ENCODE assay signal across 8 cellular contexts in genomic region chr7:22854158-22855048, GRCh38. TPM values are rescaled to one million over a fixed set of nuclear protein-coding genes. Genes with fewer than 3 reads are reported as not detected.
A peak's percentile ranks its signal among the peaks of the same experiment; 100 is the strongest.
DNase-seq lines count a peak whose midpoint lies in the region; ATAC-seq and TF ChIP-seq lines count a peak whose summit lies in the region.

No MANE protein-coding gene starts in this region.

- TF ChIP-seq CTCF in Caco-2 (IDR thresholded peaks at IDR 0.05; ENCODE audit: insufficient read depth in 1 of 2, low read depth in 1 of 2, low read length in 1 of 2, severe bottlenecking in 1 of 2, unreplicated experiment in 1 of 2) (peak in 1 of 2 experiments; percentile 80), Panc1 (IDR thresholded peaks at IDR 0.05) (no peak; the same call in none of the 2 replicates), foreskin keratinocyte (conservative IDR thresholded peaks at IDR 0.05) (peak; percentile 73)

- no peak overlapping the region for H4K91ac ChIP-seq in neuronal stem cell (ENCODE audit: low read depth, low read length, poor library complexity)

- DNase-seq in Caco-2, result peak; percentile 78
- DNase-seq in Panc1 (ENCODE audit: low read depth, low spot score), result no peak
- DNase-seq in activated effector memory CD4-positive, alpha-beta T cell treated with Interleukin-2 at 50 U/mL for 16 hours, result peak; percentile 33
- DNase-seq in foreskin keratinocyte, result peak; percentile 53 to 82
- peak; percentile 58 for DNase-seq in neuronal stem cell (ENCODE audit: low spot score)
- peak in 48 of 49 donors; percentile 1 to 80 (median 51) for DNase-seq in substantia nigra (lab: John Stamatoyannopoulos, UW)

- H2BK15ac ChIP-seq in neuronal stem cell (ENCODE audit: low read length), result peak overlapping the region; percentile 60

- intact Hi-C loops in Caco-2 (cut with micrococcal nuclease; ENCODE audit: unreplicated experiment) (loop anchor here (5.0 kb wide), 2 partner anchors 67 to 127 kb away; partner anchors contain the start of gene IL6), Panc1 (cut with micrococcal nuclease; ENCODE audit: unreplicated experiment) (no loop called here)

- no peak overlapping the region for H2BK5ac ChIP-seq in neuronal stem cell (ENCODE audit: low read length)

- H3K4me1 ChIP-seq in Caco-2, result peaks cover 22% of the 10 kb centered on the region
- peaks cover 36% of the 10 kb centered on the region for H3K4me1 ChIP-seq in Panc1 (ENCODE audit: control insufficient read depth, insufficient read depth, low read length)
- H3K4me1 ChIP-seq in foreskin keratinocyte, result peaks cover 36% of the 10 kb centered on the region
- H3K4me1 ChIP-seq in neuronal stem cell (ENCODE audit: control insufficient read depth in 2 of 2, insufficient read depth in 1 of 2, low read depth in 1 of 2, low read length in 2 of 2), result peaks cover 0 to 3% of the 10 kb centered on the region in 2 donors

- H3K4me2 ChIP-seq in neuronal stem cell (ENCODE audit: insufficient read depth, low read length, poor library complexity, severe bottlenecking), result peak overlapping the region; percentile 83

- CTCF ChIA-PET in Caco-2 (lab: Charles Lee), result no interaction called here
- CTCF ChIA-PET in Panc1 (lab: Charles Lee), result interaction anchor here (0.6 kb wide), 1 partner anchor 137 kb away, joined by 6 read pairs; no protein-coding TSS in a partner anchor

- no peaks in the 10 kb centered on the region for H3K9me3 Mint-ChIP-seq in Caco-2 (ENCODE audit: unreplicated experiment)

- peaks cover 3% of the 10 kb centered on the region; the same call in 1 of the 2 replicates for H3K36me3 ChIP-seq in Caco-2 (ENCODE audit: control insufficient read depth, insufficient read depth, low read length)
- peaks cover 16% of the 10 kb centered on the region for H3K36me3 ChIP-seq in Panc1 (ENCODE audit: control insufficient read depth, insufficient read depth, low read length)
- no peaks in the 10 kb centered on the region for H3K36me3 ChIP-seq in neuronal stem cell (replicated peaks in 1 of 2; ENCODE audit: control insufficient read depth in 2 of 2, insufficient read depth in 2 of 2, low read length in 2 of 2)

- peaks cover 21% of the 10 kb centered on the region for H3K4me1 Mint-ChIP-seq in Caco-2 (ENCODE audit: low read depth, unreplicated experiment)

- H2BK120ac ChIP-seq in neuronal stem cell (ENCODE audit: low read depth, low read length), result peak overlapping the region; percentile 48

- peak overlapping the region; percentile 80 for H3K27ac Mint-ChIP-seq in Caco-2 (ENCODE audit: unreplicated experiment)

- peak overlapping the region; percentile 12 for H3K14ac ChIP-seq in neuronal stem cell (ENCODE audit: low read length)

- no peaks in the 10 kb centered on the region for H3K79me1 ChIP-seq in neuronal stem cell (ENCODE audit: low read depth, low read length)

- WGBS in neuronal stem cell (ENCODE audit: extremely low coverage in 2 of 2, insufficient read length in 2 of 2, insufficient replicate concordance in 1 of 2), 2 donors, result no CpG with 5 or more reads among the region's 76 CpGs

- H4K8ac ChIP-seq in neuronal stem cell (ENCODE audit: low read depth, low read length), result no peak overlapping the region

- ATAC-seq in GM19455 (IDR thresholded peaks at IDR 0.05; ENCODE audit: unreplicated experiment) (peak; percentile 76), HG03571 (IDR thresholded peaks at IDR 0.05; ENCODE audit: unreplicated experiment) (peak; percentile 85), Panc1 (peak; percentile 90), foreskin keratinocyte (peak; percentile 57)

- H3K4ac ChIP-seq in neuronal stem cell (ENCODE audit: low read length), result no peak overlapping the region

- H3K9me3 ChIP-seq in Caco-2, result no peaks in the 10 kb centered on the region
- no peaks in the 10 kb centered on the region for H3K9me3 ChIP-seq in Panc1 (ENCODE audit: control insufficient read depth, insufficient read depth, low read depth, low read length)
- H3K9me3 ChIP-seq in neuronal stem cell (replicated peaks in 1 of 2; ENCODE audit: control insufficient read depth in 2 of 2, insufficient read depth in 1 of 2, low read depth in 1 of 2, low read length in 2 of 2), result peaks cover 0 to 7% of the 10 kb centered on the region in 2 donors

- H3K36me3 Mint-ChIP-seq in Caco-2 (ENCODE audit: insufficient read depth, unreplicated experiment), result peaks cover 54% of the 10 kb centered on the region

- H3K4me3 ChIP-seq in Caco-2 (ENCODE audit: low read depth, low read length) (peak overlapping the region; percentile 57), Panc1 (ENCODE audit: low read depth in 2 of 2, low read length in 2 of 2) (peak overlapping the region; percentile 86 to 97), neuronal stem cell (ENCODE audit: low read length in 2 of 2) (peak overlapping the region; percentile 9 to 85)

- peak overlapping the region; percentile 90 for H3K9ac ChIP-seq in neuronal stem cell (ENCODE audit: low read depth, low read length, poor library complexity)

- in situ Hi-C loops in Panc1 (cut with HindIII; ENCODE audit: low pct_unique_long_range_greater_than_20kb, low sequenced_read_pairs), result no loop called here

- H2AK5ac ChIP-seq in neuronal stem cell (ENCODE audit: low read depth, low read length), result no peak overlapping the region

- BruUV-seq in Caco-2 (replicated peaks; lab: Mats Ljungman, UMichigan) (TSS peak; percentile 57), Panc1 (replicated peaks; lab: Mats Ljungman, UMichigan) (no TSS peak)

- peak overlapping the region; percentile 94 for H3K18ac ChIP-seq in neuronal stem cell (ENCODE audit: low read length)

- peak overlapping the region; percentile 85 for H3K4me3 Mint-ChIP-seq in Caco-2 (ENCODE audit: unreplicated experiment)

- peak overlapping the region; percentile 81 for H3K23ac ChIP-seq in neuronal stem cell (ENCODE audit: low read depth, low read length, poor library complexity)

- H2BK12ac ChIP-seq in neuronal stem cell (ENCODE audit: low read length), result no peak overlapping the region

- no peaks in the 10 kb centered on the region for H3K27me3 ChIP-seq in Caco-2 (replicated peaks; ENCODE audit: control insufficient read depth, insufficient read depth, low read length)
- no peaks in the 10 kb centered on the region for H3K27me3 ChIP-seq in Panc1 (ENCODE audit: control insufficient read depth, insufficient read depth, low read length)
- H3K27me3 ChIP-seq in foreskin keratinocyte, result no peaks in the 10 kb centered on the region
- H3K27me3 ChIP-seq in neuronal stem cell (ENCODE audit: control insufficient read depth in 3 of 3, insufficient read depth in 3 of 3, low read depth in 1 of 3, low read length in 3 of 3), result peaks cover 0 to 27% (median 7%) of the 10 kb centered on the region in 3 experiments

- POLR2A ChIA-PET in Caco-2 (lab: Charles Lee), result no interaction called here
- POLR2A ChIA-PET in Panc1 (lab: Charles Lee), result interaction anchor here (0.7 kb wide), 1 partner anchor 296 kb away, joined by 12 read pairs; no protein-coding TSS in a partner anchor

- H3K27me3 Mint-ChIP-seq in Caco-2 (ENCODE audit: insufficient read depth, unreplicated experiment), result no peaks in the 10 kb centered on the region

- H2AFZ ChIP-seq in neuronal stem cell (ENCODE audit: low read length), result peak overlapping the region; percentile 86

- peak overlapping the region; percentile 98 for H3K27ac ChIP-seq in Panc1 (ENCODE audit: low read length)
- H3K27ac ChIP-seq in foreskin keratinocyte, result peak overlapping the region; percentile 94
- H3K27ac ChIP-seq in neuronal stem cell (replicated peaks; ENCODE audit: low read length), result no peak overlapping the region
- H3K27ac ChIP-seq in substantia nigra (ENCODE audit: low read depth, low read length, poor library complexity, severe bottlenecking), result peak overlapping the region; percentile 53

RNA-seq across cellular contexts. Expression of gene TOMM7, which starts 31.8 kb away (rescaled TPM):
- total RNA-seq in Caco-2 (2022) (192 and 220 TPM in 2 replicates), Panc1 (2021; ENCODE audit: unreplicated experiment) (295 TPM), foreskin keratinocyte (231 and 280 TPM in 2 replicates)
- polyA plus RNA-seq in Panc1 (2012; ENCODE audit: insufficient read length), result 833 TPM
- 672 and 751 TPM in 2 replicates for polyA plus RNA-seq in foreskin keratinocyte
- 280 TPM for polyA plus RNA-seq in neuronal stem cell (2013, experiment 1 of 2)
- polyA plus RNA-seq in neuronal stem cell (2013, experiment 2 of 2), result 289 TPM
